1 cellular context compared by ENCODE assay signal in genomic region chr6:30689985-30690384, GRCh38.
TF ChIP-seq lines count a peak whose summit lies in the region.

No MANE protein-coding gene starts in this region.

TF ChIP-seq in IMR-90, 13 proteins besides CTCF, POLR2A, EP300 and RAD21:
- TF ChIP-seq CHD1 (IDR thresholded peaks at IDR 0.05; ENCODE audit: low read depth, low read length) (no peak), MXI1 (IDR thresholded peaks at IDR 0.05; ENCODE audit: borderline replicate concordance, low read depth, low read length) (no peak), USF2 (IDR thresholded peaks at IDR 0.05; ENCODE audit: low read depth, low read length) (no peak), ELK1 (IDR thresholded peaks at IDR 0.05; ENCODE audit: borderline replicate concordance, low read depth, low read length) (no peak), SMC3 (IDR thresholded peaks at IDR 0.05; ENCODE audit: low read depth, low read length) (no peak), FOS (IDR thresholded peaks at IDR 0.05; ENCODE audit: low read depth, low read length) (no peak), RCOR1 (IDR thresholded peaks at IDR 0.05; ENCODE audit: insufficient replicate concordance, low read length) (no peak), CEBPB (IDR thresholded peaks at IDR 0.05; ENCODE audit: low read depth, low read length) (no peak), MAZ (IDR thresholded peaks at IDR 0.05; ENCODE audit: borderline replicate concordance, low read depth, low read length) (no peak), NFE2L2 (IDR thresholded peaks at IDR 0.05; ENCODE audit: low read depth, low read length) (no peak), RFX5 (IDR thresholded peaks at IDR 0.05; ENCODE audit: low read depth, low read length) (no peak), BHLHE40 (IDR thresholded peaks at IDR 0.05; ENCODE audit: low read depth, low read length) (no peak), MAFK (IDR thresholded peaks at IDR 0.05; ENCODE audit: low read depth, low read length) (no peak)
